Comparison of ENCODE assay signal across 22 cellular contexts in the genomic region with DNA sequence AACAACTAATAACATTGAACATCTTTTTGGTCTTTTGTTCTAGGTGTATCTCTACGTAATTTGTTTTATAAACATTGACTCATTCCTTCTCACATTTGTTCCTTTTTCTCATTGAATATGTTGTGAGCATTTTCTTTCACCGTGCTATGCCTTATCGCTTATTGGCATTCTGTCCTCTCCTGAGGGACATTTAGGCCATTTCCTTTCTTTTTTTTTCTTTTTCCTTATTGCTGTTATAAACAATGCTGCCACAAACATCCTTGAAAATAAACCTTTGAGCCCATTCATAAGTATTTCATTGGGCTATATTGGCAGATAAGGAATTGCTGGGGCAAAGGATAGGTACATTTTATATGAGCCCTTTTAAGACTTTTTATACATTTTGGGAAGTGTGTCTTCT. TPM values are rescaled to one million over a fixed set of nuclear protein-coding genes. Genes with fewer than 3 reads are reported as not detected.
DNase-seq lines count a peak whose midpoint lies in the region; ATAC-seq, FAIRE-seq and TF ChIP-seq lines count a peak whose summit lies in the region.
"Had no signal": no experiment of that assay in that cellular context is flagged by ENCODE, and none has a peak within 500 bp of the region (broad histone marks: within the 10 kb centered on the region; RNA-seq: fewer than 3 reads in every experiment).

No MANE protein-coding gene starts in this region.

- H3K9me3 Mint-ChIP-seq in GM23338: no peaks in the 10 kb centered on the region; the same call in 2 of the 3 replicates

- FAIRE-seq in small intestine (lab: Jason Lieb, UNC): peak; percentile 71
- FAIRE-seq: GM12892, GM18507, H54 had no signal

- ATAC-seq in GM23338 (no peak), left colon (peak; percentile 74)

- DNase-seq in GM23338 (ENCODE audit: low spot score) (no peak), dermis blood vessel endothelial cell (peak; percentile 72), left colon (peak in 1 of 2 donors; percentile 12), small intestine (peak; percentile 76), CD1c-positive myeloid dendritic cell (ENCODE audit: extremely low spot score) (no peak), tibial nerve (ENCODE audit: low spot score in 2 of 2) (no peak), mesenteric fat pad (ENCODE audit: low spot score) (no peak), AG20443 (ENCODE audit: low spot score) (no peak)
- DNase-seq: 8988T; BE2C; C1 segment of cervical spinal cord; CD4-positive, alpha-beta memory T cell; DMS153; DMS79; GDM1; GM23248; HCEC 1CT; IMR-90 had no signal

- no peaks in the 10 kb centered on the region for H3K79me2 ChIP-seq in GM23338 (replicated peaks; ENCODE audit: insufficient read depth)

- WGBS in small intestine, 3 donors: 20 to 48% (median 45%) methylated on average over 3 of the region's 3 CpGs
- 54 to 58% methylated on average over 3 of the region's 3 CpGs for WGBS in tibial nerve, 2 donors

- H3K27ac ChIP-seq in GM23338 (ENCODE audit: low read depth) (no peak overlapping the region), small intestine (ENCODE audit: low read depth in 1 of 2, low read length in 1 of 2) (peak overlapping the region in 1 of 2 donors; percentile 11), tibial nerve (no peak overlapping the region)
- H3K27ac ChIP-seq: GM23248, HL-60 had no signal

- H3K27me3 Mint-ChIP-seq in GM23338 (ENCODE audit: insufficient read depth, low read depth, poor library complexity): peaks cover 3% of the 10 kb centered on the region

- H3K4me3 Mint-ChIP-seq in GM23338: no peak overlapping the region
- H3K4me3 Mint-ChIP-seq: CD4-positive, alpha-beta memory T cell had no signal

- TF ChIP-seq POLR2A in tibial nerve (IDR thresholded peaks at IDR 0.05): no peak

- H3K27me3 ChIP-seq in GM23338 (ENCODE audit: insufficient read depth): no peaks in the 10 kb centered on the region
- H3K27me3 ChIP-seq in small intestine (ENCODE audit: control insufficient read depth in 2 of 2, insufficient read depth in 2 of 2, low read length in 2 of 2): no peaks in the 10 kb centered on the region
- H3K27me3 ChIP-seq in tibial nerve: no peaks in the 10 kb centered on the region
- H3K27me3 ChIP-seq: BE2C had no signal

- TF ChIP-seq CTCF in GM23338 (conservative IDR thresholded peaks at IDR 0.05; ENCODE audit: low read depth in 2 of 2): no peak
- TF ChIP-seq CTCF in tibial nerve (IDR thresholded peaks at IDR 0.05): no peak

- H3K9me3 ChIP-seq in small intestine (ENCODE audit: control insufficient read depth, low read depth) (no peaks in the 10 kb centered on the region), tibial nerve (no peaks in the 10 kb centered on the region)
- H3K9me3 ChIP-seq: BE2C had no signal

- no peaks in the 10 kb centered on the region for H3K36me3 ChIP-seq in GM23338 (ENCODE audit: insufficient read depth)
- H3K36me3 ChIP-seq in small intestine (ENCODE audit: control insufficient read depth in 2 of 2, insufficient read depth in 2 of 2, low read length in 2 of 2): no peaks in the 10 kb centered on the region
- no peaks in the 10 kb centered on the region for H3K36me3 ChIP-seq in tibial nerve
- H3K36me3 ChIP-seq: BE2C had no signal

- no peak overlapping the region for H3K27ac Mint-ChIP-seq in GM23338
- H3K27ac Mint-ChIP-seq: CD4-positive, alpha-beta memory T cell had no signal

- peaks cover 7% of the 10 kb centered on the region; the same call in 1 of the 2 replicates for H3K9me2 ChIP-seq in GM23338 (ENCODE audit: insufficient read depth)

- H2AFZ ChIP-seq in GM23338: no peak overlapping the region
- H2AFZ ChIP-seq: GM23248 had no signal

- intact Hi-C loops in left colon (cut with DNase I, micrococcal nuclease): no loop called here

- H3K36me3 Mint-ChIP-seq in GM23338 (ENCODE audit: low read depth): peaks cover 63% of the 10 kb centered on the region
- H3K36me3 Mint-ChIP-seq: CD4-positive, alpha-beta memory T cell had no signal

- peaks cover 44% of the 10 kb centered on the region for H3K4me1 Mint-ChIP-seq in GM23338
- H3K4me1 Mint-ChIP-seq: CD4-positive, alpha-beta memory T cell had no signal

- H3F3A ChIP-seq in GM23338 (replicated peaks; ENCODE audit: low read depth): no peaks in the 10 kb centered on the region; the same call in 1 of the 2 replicates

- no peak for TF ChIP-seq EP300 in tibial nerve (IDR thresholded peaks at IDR 0.05)

- H3K4me1 ChIP-seq in GM23338 (ENCODE audit: insufficient read depth): peaks cover 39% of the 10 kb centered on the region
- peaks cover 0 to 4% of the 10 kb centered on the region in 2 donors for H3K4me1 ChIP-seq in small intestine (ENCODE audit: control insufficient read depth in 2 of 2, insufficient read depth in 1 of 2, low read depth in 1 of 2, low read length in 1 of 2)
- H3K4me1 ChIP-seq in tibial nerve: no peaks in the 10 kb centered on the region
- H3K4me1 ChIP-seq: BE2C had no signal

- H3K4me3 ChIP-seq in GM23338 (no peak overlapping the region), small intestine (ENCODE audit: low read depth in 1 of 2, low read length in 2 of 2) (no peak overlapping the region), tibial nerve (no peak overlapping the region)
- H3K4me3 ChIP-seq: GM23248 had no signal

- no peaks in the 10 kb centered on the region for H4K20me1 ChIP-seq in GM23338 (replicated peaks; ENCODE audit: insufficient read depth)

- peak overlapping the region; percentile 44; the same call in 1 of the 2 replicates for H3K4me2 ChIP-seq in GM23338

TF ChIP-seq in GM23338, 12 proteins besides CTCF, POLR2A, EP300 and RAD21 (continues in another document):
- TF ChIP-seq CREB1 (CRISPR knock-in tag; IDR thresholded peaks at IDR 0.05; ENCODE audit: low read depth) (no peak), POLR2AphosphoS5 (IDR thresholded peaks at IDR 0.05; ENCODE audit: low read depth) (no peak)
- TF ChIP-seq, protein P1, sequence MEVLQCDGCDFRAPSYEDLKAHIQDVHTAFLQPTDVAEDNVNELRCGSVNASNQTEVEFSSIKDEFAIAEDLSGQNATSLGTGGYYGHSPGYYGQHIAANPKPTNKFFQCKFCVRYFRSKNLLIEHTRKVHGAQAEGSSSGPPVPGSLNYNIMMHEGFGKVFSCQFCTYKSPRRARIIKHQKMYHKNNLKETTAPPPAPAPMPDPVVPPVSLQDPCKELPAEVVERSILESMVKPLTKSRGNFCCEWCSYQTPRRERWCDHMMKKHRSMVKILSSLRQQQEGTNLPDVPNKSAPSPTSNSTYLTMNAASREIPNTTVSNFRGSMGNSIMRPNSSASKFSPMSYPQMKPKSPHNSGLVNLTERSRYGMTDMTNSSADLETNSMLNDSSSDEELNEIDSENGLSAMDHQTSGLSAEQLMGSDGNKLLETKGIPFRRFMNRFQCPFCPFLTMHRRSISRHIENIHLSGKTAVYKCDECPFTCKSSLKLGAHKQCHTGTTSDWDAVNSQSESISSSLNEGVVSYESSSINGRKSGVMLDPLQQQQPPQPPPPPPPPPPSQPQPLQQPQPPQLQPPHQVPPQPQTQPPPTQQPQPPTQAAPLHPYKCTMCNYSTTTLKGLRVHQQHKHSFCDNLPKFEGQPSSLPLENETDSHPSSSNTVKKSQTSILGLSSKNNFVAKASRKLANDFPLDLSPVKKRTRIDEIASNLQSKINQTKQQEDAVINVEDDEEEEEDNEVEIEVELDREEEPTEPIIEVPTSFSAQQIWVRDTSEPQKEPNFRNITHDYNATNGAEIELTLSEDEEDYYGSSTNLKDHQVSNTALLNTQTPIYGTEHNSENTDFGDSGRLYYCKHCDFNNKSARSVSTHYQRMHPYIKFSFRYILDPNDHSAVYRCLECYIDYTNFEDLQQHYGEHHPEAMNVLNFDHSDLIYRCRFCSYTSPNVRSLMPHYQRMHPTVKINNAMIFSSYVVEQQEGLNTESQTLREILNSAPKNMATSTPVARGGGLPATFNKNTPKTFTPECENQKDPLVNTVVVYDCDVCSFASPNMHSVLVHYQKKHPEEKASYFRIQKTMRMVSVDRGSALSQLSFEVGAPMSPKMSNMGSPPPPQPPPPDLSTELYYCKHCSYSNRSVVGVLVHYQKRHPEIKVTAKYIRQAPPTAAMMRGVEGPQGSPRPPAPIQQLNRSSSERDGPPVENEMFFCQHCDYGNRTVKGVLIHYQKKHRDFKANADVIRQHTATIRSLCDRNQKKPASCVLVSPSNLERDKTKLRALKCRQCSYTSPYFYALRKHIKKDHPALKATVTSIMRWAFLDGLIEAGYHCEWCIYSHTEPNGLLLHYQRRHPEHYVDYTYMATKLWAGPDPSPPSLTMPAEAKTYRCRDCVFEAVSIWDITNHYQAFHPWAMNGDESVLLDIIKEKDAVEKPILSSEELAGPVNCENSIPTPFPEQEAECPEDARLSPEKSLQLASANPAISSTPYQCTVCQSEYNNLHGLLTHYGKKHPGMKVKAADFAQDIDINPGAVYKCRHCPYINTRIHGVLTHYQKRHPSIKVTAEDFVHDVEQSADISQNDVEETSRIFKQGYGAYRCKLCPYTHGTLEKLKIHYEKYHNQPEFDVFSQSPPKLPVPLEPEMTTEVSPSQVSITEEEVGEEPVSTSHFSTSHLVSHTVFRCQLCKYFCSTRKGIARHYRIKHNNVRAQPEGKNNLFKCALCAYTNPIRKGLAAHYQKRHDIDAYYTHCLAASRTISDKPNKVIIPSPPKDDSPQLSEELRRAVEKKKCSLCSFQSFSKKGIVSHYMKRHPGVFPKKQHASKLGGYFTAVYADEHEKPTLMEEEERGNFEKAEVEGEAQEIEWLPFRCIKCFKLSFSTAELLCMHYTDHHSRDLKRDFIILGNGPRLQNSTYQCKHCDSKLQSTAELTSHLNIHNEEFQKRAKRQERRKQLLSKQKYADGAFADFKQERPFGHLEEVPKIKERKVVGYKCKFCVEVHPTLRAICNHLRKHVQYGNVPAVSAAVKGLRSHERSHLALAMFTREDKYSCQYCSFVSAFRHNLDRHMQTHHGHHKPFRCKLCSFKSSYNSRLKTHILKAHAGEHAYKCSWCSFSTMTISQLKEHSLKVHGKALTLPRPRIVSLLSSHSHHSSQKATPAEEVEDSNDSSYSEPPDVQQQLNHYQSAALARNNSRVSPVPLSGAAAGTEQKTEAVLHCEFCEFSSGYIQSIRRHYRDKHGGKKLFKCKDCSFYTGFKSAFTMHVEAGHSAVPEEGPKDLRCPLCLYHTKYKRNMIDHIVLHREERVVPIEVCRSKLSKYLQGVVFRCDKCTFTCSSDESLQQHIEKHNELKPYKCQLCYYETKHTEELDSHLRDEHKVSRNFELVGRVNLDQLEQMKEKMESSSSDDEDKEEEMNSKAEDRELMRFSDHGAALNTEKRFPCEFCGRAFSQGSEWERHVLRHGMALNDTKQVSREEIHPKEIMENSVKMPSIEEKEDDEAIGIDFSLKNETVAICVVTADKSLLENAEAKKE (CRISPR knock-in tag; IDR thresholded peaks at IDR 0.05): no peak

RNA-seq across cellular contexts. Expression of a gene that starts 32.4 kb away (rescaled TPM):
- total RNA-seq in GM23338 (2014; rRNA removed; shearing (Covaris generic)): 35.8 and 38.9 TPM in 2 replicates
- polyA plus RNA-seq in GM23338 (2016; fragmentation: Nextera tagmentation; extraction: Ambion mirVana) (6.1 and 6.8 TPM in 2 replicates), small intestine (1 to 10 TPM; 2.9 to 5.0 (median 3.2) TPM)
- total RNA-seq in dermis blood vessel endothelial cell (43.6 and 49.4 TPM in 2 replicates), left colon (10 to 100 TPM; 28.5 to 50.0 TPM), tibial nerve (1 to 10 TPM in 3 of 4 donors, under 1 TPM in 1; 0.21 to 5.7 (median 1.6) TPM), mesenteric fat pad (3.9 TPM)
- total RNA-seq: IMR-90 had no signal
- polyA plus RNA-seq: CD4-positive, alpha-beta memory T cell; GM23248 had no signal

Comparison
In these comparisons a context has a peak if more than half of its experiments do, and no peak if none do; other contexts are left out.
1. DNase-seq: peak in dermis blood vessel endothelial cell (single experiment) and small intestine (single experiment); none in GM23338 (single experiment), CD1c-positive myeloid dendritic cell (single experiment), tibial nerve (0 of 2), mesenteric fat pad (single experiment) and AG20443 (single experiment).